In genomic region chr7:4972446-4972845, GRCh38 we compare ENCODE assay signal across 2 cellular contexts. TPM values are rescaled to one million over a fixed set of nuclear protein-coding genes. Genes with fewer than 3 reads are reported as not detected.
"Had no signal": no experiment of that assay in that cellular context is flagged by ENCODE, and none has a peak within 500 bp of the region (broad histone marks: within the 10 kb centered on the region; RNA-seq: fewer than 3 reads in every experiment).

No MANE protein-coding gene starts in this region.

RNA-seq across cellular contexts. Expression of gene MMD2, which starts 13.5 kb away (rescaled TPM):
- total RNA-seq: G401, GM12878 had no signal
- polyA plus RNA-seq: GM12878 had no signal
